ENCODE assay signal across 12 cellular contexts in the genomic region with DNA sequence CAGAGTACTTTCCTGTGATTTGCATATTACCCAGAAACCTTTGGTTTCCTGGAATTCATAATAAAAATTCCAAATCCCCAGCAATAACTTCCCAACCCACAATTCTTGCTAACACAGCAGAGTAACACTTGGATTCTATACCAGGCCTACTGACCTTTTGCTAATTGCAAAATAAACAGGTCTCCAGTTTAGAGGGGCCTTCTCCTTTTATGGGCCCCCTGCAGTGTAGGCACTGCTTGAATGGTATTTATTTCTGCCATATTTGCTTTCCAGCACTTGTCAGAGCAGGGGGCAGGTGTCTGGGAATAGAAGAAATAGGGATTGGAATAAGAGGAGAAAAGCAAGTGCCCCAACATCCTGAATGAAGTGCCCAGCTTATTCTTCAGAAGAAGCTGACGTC.
DNase-seq lines count a peak whose midpoint lies in the region; ATAC-seq and TF ChIP-seq lines count a peak whose summit lies in the region.
"Had no signal": no experiment of that assay in that cellular context is flagged by ENCODE, and none has a peak within 500 bp of the region (broad histone marks: within the 10 kb centered on the region; RNA-seq: fewer than 3 reads in every experiment).

No MANE protein-coding gene starts in this region.

- no peak for TF ChIP-seq CTCF in GM10266 (IDR thresholded peaks at IDR 0.05; ENCODE audit: control insufficient read depth, insufficient read depth, low read depth, missing control alignments)

- no peak for ATAC-seq in GM21786 (IDR thresholded peaks at IDR 0.05; ENCODE audit: unreplicated experiment)
- ATAC-seq: A549 had no signal

- DNase-seq in DMS153 (lab: John Stamatoyannopoulos, UW) (peak; percentile 40), DMS153 treated with DMSO at 0.1 percent for 48 hours (lab: John Stamatoyannopoulos, UW; ENCODE audit: unreplicated experiment) (no peak), COLO668 (lab: John Stamatoyannopoulos, UW; ENCODE audit: unreplicated experiment) (peak; percentile 1), NCI-H1092 treated with DMSO at 0.1 percent for 48 hours (lab: John Stamatoyannopoulos, UW) (peak; percentile 67), NCI-H748 (lab: John Stamatoyannopoulos, UW; ENCODE audit: unreplicated experiment) (peak; percentile 64), GM10266 (ENCODE audit: extremely low spot score) (no peak), AG08396 (ENCODE audit: low spot score) (no peak)
- DNase-seq: Calu3; CD4-positive, alpha-beta memory T cell; H9 had no signal

Comparison
In these comparisons a context has a peak if more than half of its experiments do, and no peak if none do; other contexts are left out.
1. DNase-seq: peak in DMS153 (single experiment), COLO668 (single experiment), NCI-H1092 treated with DMSO at 0.1 percent for 48 hours (single experiment) and NCI-H748 (single experiment); none in DMS153 treated with DMSO at 0.1 percent for 48 hours (single experiment), GM10266 (single experiment) and AG08396 (single experiment).